Comparison of ENCODE assay signal across 17 cellular contexts in genomic region chr21:15480160-15480559, GRCh38.
DNase-seq lines count a peak whose midpoint lies in the region; ATAC-seq, FAIRE-seq and TF ChIP-seq lines count a peak whose summit lies in the region.
"Had no signal": no experiment of that assay in that cellular context is flagged by ENCODE, and none has a peak within 500 bp of the region (broad histone marks: within the 10 kb centered on the region; RNA-seq: fewer than 3 reads in every experiment).

No MANE protein-coding gene starts in this region.

- no peak for DNase-seq in activated T-cell treated with anti-CD3 and anti-CD28 coated beads, Interleukin-2, amount 50 U/mL, for 24 hours
- no peak for DNase-seq in activated T-cell treated with anti-CD3 and anti-CD28 coated beads, Interleukin-2, amount 50 U/mL, for 1 hour
- DNase-seq in CD4-positive, CD25-positive, alpha-beta regulatory T cell: no peak
- DNase-seq in D721Med (ENCODE audit: insufficient read length, low spot score) (no peak), mucosa of descending colon (no peak)
- DNase-seq: DMS 273 treated with DMSO at 0.1 percent for 48 hours, H7, HFFc6, KBM-7, NCI-H1105 treated with DMSO at 0.1 percent for 48 hours, NCI-H1694 had no signal

- H3K27me3 Mint-ChIP-seq in activated T-cell treated with anti-CD3 and anti-CD28 coated beads, Interleukin-2, amount 50 U/mL, for 24 hours: no peaks in the 10 kb centered on the region
- H3K27me3 Mint-ChIP-seq in CD4-positive, CD25-positive, alpha-beta regulatory T cell: peaks cover 9% of the 10 kb centered on the region
- H3K27me3 Mint-ChIP-seq in activated T-helper 17 cell treated with anti-CD3 and anti-CD28 coated beads, Interleukin-2, amount 50 U/mL, for 72 hours: no peaks in the 10 kb centered on the region

- intact Hi-C loops in mucosa of descending colon (cut with DNase I, micrococcal nuclease): loop anchor here (10.0 kb wide), 2 partner anchors 345 to 615 kb away; no protein-coding TSS in a partner anchor

- H3K27ac ChIP-seq in BLaER1: peak overlapping the region; percentile 33; the same call in 1 of the 2 replicates
- no peak overlapping the region for H3K27ac ChIP-seq in CD4-positive, CD25-positive, alpha-beta regulatory T cell (ENCODE audit: insufficient read depth, low read length, poor library complexity, severe bottlenecking)
- H3K27ac ChIP-seq: C4-2B had no signal

- H3K4me3 Mint-ChIP-seq in activated T-cell treated with anti-CD3 and anti-CD28 coated beads, Interleukin-2, amount 50 U/mL, for 24 hours: no peak overlapping the region
- no peak overlapping the region for H3K4me3 Mint-ChIP-seq in CD4-positive, CD25-positive, alpha-beta regulatory T cell
- peak overlapping the region; percentile 12 for H3K4me3 Mint-ChIP-seq in activated T-helper 17 cell treated with anti-CD3 and anti-CD28 coated beads, Interleukin-2, amount 50 U/mL, for 72 hours
- H3K4me3 Mint-ChIP-seq: HFFc6 had no signal

- H4K20me1 ChIP-seq in BLaER1: no peaks in the 10 kb centered on the region

- H3K9me3 ChIP-seq in BLaER1 (peaks cover 30% of the 10 kb centered on the region), mucosa of descending colon (no peaks in the 10 kb centered on the region)
- peaks cover 0 to 3% of the 10 kb centered on the region in 2 experiments for H3K9me3 ChIP-seq in CD4-positive, CD25-positive, alpha-beta regulatory T cell (ENCODE audit: control insufficient read depth in 2 of 2, low read length in 2 of 2)

- H3K4me1 Mint-ChIP-seq in activated T-cell treated with anti-CD3 and anti-CD28 coated beads, Interleukin-2, amount 50 U/mL, for 24 hours (ENCODE audit: low read depth): peaks cover 26% of the 10 kb centered on the region
- H3K4me1 Mint-ChIP-seq in CD4-positive, CD25-positive, alpha-beta regulatory T cell: peaks cover 0 to 21% (median 10%) of the 10 kb centered on the region in 4 donors
- peaks cover 10% of the 10 kb centered on the region for H3K4me1 Mint-ChIP-seq in activated T-helper 17 cell treated with anti-CD3 and anti-CD28 coated beads, Interleukin-2, amount 50 U/mL, for 72 hours

- H3K27ac Mint-ChIP-seq in activated T-cell treated with anti-CD3 and anti-CD28 coated beads, Interleukin-2, amount 50 U/mL, for 24 hours: peak overlapping the region; percentile 5
- peak overlapping the region in 2 of 3 donors; percentile 0 for H3K27ac Mint-ChIP-seq in CD4-positive, CD25-positive, alpha-beta regulatory T cell
- no peak overlapping the region for H3K27ac Mint-ChIP-seq in activated T-helper 17 cell treated with anti-CD3 and anti-CD28 coated beads, Interleukin-2, amount 50 U/mL, for 72 hours
- H3K27ac Mint-ChIP-seq: HFFc6 had no signal

- no peak for ATAC-seq in CD4-positive, CD25-positive, alpha-beta regulatory T cell (ENCODE audit: low read depth in 2 of 2)
- ATAC-seq in activated T-helper 17 cell treated with anti-CD3 and anti-CD28 coated beads, Interleukin-2, amount 50 U/mL, for 72 hours (replicated peaks): peak; percentile 54
- no peak for ATAC-seq in mucosa of descending colon
- ATAC-seq: HepG2, Panc1 had no signal

- peaks cover 20% of the 10 kb centered on the region for H3K9me3 Mint-ChIP-seq in activated T-cell treated with anti-CD3 and anti-CD28 coated beads, Interleukin-2, amount 50 U/mL, for 24 hours
- peaks cover 0 to 6% (median 1%) of the 10 kb centered on the region in 7 donors for H3K9me3 Mint-ChIP-seq in CD4-positive, CD25-positive, alpha-beta regulatory T cell
- peaks cover 4% of the 10 kb centered on the region for H3K9me3 Mint-ChIP-seq in activated T-helper 17 cell treated with anti-CD3 and anti-CD28 coated beads, Interleukin-2, amount 50 U/mL, for 72 hours
- H3K9me3 Mint-ChIP-seq: HFFc6 had no signal

- peaks cover 3% of the 10 kb centered on the region for H3K36me3 Mint-ChIP-seq in activated T-cell treated with anti-CD3 and anti-CD28 coated beads, Interleukin-2, amount 50 U/mL, for 24 hours (ENCODE audit: low read depth)
- no peaks in the 10 kb centered on the region for H3K36me3 Mint-ChIP-seq in CD4-positive, CD25-positive, alpha-beta regulatory T cell
- no peaks in the 10 kb centered on the region for H3K36me3 Mint-ChIP-seq in activated T-helper 17 cell treated with anti-CD3 and anti-CD28 coated beads, Interleukin-2, amount 50 U/mL, for 72 hours (ENCODE audit: low read depth)

- no peaks in the 10 kb centered on the region for H3K27me3 ChIP-seq in BLaER1
- H3K27me3 ChIP-seq in CD4-positive, CD25-positive, alpha-beta regulatory T cell (ENCODE audit: control insufficient read depth, insufficient read depth, low read length): peaks cover 2% of the 10 kb centered on the region

- H3K4me2 ChIP-seq in BLaER1: peak overlapping the region; percentile 76

- FAIRE-seq in D721Med (lab: Jason Lieb, UNC): no peak
- FAIRE-seq: G401.6, HepG2 had no signal

- H3K36me3 ChIP-seq in BLaER1: peaks cover 7% of the 10 kb centered on the region; the same call in 1 of the 2 replicates
- H3K36me3 ChIP-seq in CD4-positive, CD25-positive, alpha-beta regulatory T cell (ENCODE audit: control insufficient read depth, insufficient read depth, low read length): no peaks in the 10 kb centered on the region
- no peaks in the 10 kb centered on the region for H3K36me3 ChIP-seq in mucosa of descending colon (ENCODE audit: low read depth)

- no peak overlapping the region for H3K9ac ChIP-seq in BLaER1

- H3K4me1 ChIP-seq in BLaER1 (peaks cover 61% of the 10 kb centered on the region), mucosa of descending colon (ENCODE audit: low read depth) (no peaks in the 10 kb centered on the region)
- peaks cover 4% of the 10 kb centered on the region for H3K4me1 ChIP-seq in CD4-positive, CD25-positive, alpha-beta regulatory T cell (ENCODE audit: control insufficient read depth, insufficient read depth, low read length, poor library complexity, severe bottlenecking)

- no peak for TF ChIP-seq CTCF in D721Med (IDR thresholded peaks at IDR 0.05; ENCODE audit: insufficient read depth, missing control alignments)
- TF ChIP-seq CTCF in mucosa of descending colon (IDR thresholded peaks at IDR 0.05): no peak

- no peak overlapping the region for H3K4me3 ChIP-seq in BLaER1
- no peak overlapping the region for H3K4me3 ChIP-seq in CD4-positive, CD25-positive, alpha-beta regulatory T cell (ENCODE audit: low read depth, low read length)
- H3K4me3 ChIP-seq in mucosa of descending colon: no peak overlapping the region
